Comparison of ENCODE assay signal across 8 cellular contexts in the genomic region with DNA sequence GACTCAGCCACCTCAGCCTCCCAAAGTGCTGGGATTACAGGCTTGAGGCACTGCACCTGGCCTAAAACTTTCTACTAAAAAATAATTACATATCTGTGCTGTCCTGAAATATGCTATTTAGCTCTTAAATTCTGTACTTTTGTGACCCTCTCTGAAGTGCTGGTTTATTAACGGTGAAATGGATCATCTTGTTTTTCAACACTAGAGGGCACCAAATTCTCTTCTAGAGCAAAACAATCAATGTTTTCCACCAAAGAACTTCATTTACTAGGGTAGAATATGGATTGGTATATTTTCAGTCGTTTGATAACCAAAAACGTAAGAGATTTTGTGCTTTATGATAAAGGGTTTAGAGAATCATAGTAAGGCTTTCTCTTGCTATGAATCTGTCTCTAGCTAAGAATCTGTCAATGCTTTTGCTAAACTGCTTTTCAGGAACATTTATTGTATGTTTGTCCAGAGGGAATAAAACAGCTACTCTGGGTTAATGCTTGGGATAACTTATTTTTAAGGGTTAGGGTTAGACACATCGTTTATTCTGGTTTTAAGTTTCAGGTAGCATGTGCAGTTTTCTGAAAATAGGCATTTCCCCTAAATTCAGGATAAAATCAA.
DNase-seq lines count a peak whose midpoint lies in the region; ATAC-seq and TF ChIP-seq lines count a peak whose summit lies in the region.

No MANE protein-coding gene starts in this region.

- H3K4me3 Mint-ChIP-seq in Caco-2 (ENCODE audit: unreplicated experiment): no peak overlapping the region

- H3K9ac ChIP-seq in IMR-90 (ENCODE audit: low read depth, low read length): no peak overlapping the region

- no peak overlapping the region for H2AK9ac ChIP-seq in IMR-90 (replicated peaks; ENCODE audit: low read depth, low read length, poor library complexity)

- no peak overlapping the region for H2AFZ ChIP-seq in IMR-90 (replicated peaks; ENCODE audit: low read length, poor library complexity)

- H4K91ac ChIP-seq in IMR-90 (ENCODE audit: insufficient read depth, low read depth, low read length): no peak overlapping the region

- no peaks in the 10 kb centered on the region for H3K4me1 ChIP-seq in Caco-2
- no peaks in the 10 kb centered on the region for H3K4me1 ChIP-seq in IMR-90 (ENCODE audit: control insufficient read depth, insufficient read depth, low read length)
- no peaks in the 10 kb centered on the region for H3K4me1 ChIP-seq in testis

- intact Hi-C loops in Caco-2 (cut with micrococcal nuclease; ENCODE audit: unreplicated experiment) (loop anchor here (1.0 to 10.0 kb wide), 2 partner anchors 383 to 556 kb away; no protein-coding TSS in a partner anchor), IMR-90 (cut with micrococcal nuclease) (loop anchor here (1.0 kb wide), 1 partner anchor 383 kb away; no protein-coding TSS in a partner anchor), testis (cut with DNase I; ENCODE audit: low total_unique reads) (loop anchor here (10.0 kb wide), 1 partner anchor 386 kb away; no protein-coding TSS in a partner anchor)

- no peaks in the 10 kb centered on the region for H3K9me3 ChIP-seq in Caco-2
- no peaks in the 10 kb centered on the region for H3K9me3 ChIP-seq in IMR-90 (ENCODE audit: control insufficient read depth, insufficient read depth, low read length)
- H3K9me3 ChIP-seq in testis: no peaks in the 10 kb centered on the region

- no peak overlapping the region for H3K56ac ChIP-seq in IMR-90 (ENCODE audit: extremely low read depth, insufficient read depth, low read length)

- no TSS peak for BruUV-seq in Caco-2 (replicated peaks; lab: Mats Ljungman, UMichigan)
- no TSS peak for BruUV-seq in IMR-90 (replicated peaks; lab: Mats Ljungman, UMichigan)

- no peak overlapping the region for H2BK5ac ChIP-seq in IMR-90 (ENCODE audit: low read depth, low read length, poor library complexity, severe bottlenecking)

- no peak overlapping the region for H3K4me2 ChIP-seq in IMR-90 (ENCODE audit: low read depth, low read length)

- no peak overlapping the region for H3K4ac ChIP-seq in IMR-90 (ENCODE audit: low read depth, low read length)

- H2BK15ac ChIP-seq in IMR-90 (ENCODE audit: low read depth, low read length): no peak overlapping the region

- no peak overlapping the region for H2BK120ac ChIP-seq in IMR-90 (ENCODE audit: low read depth, low read length)

- no peak overlapping the region for H3K14ac ChIP-seq in IMR-90 (replicated peaks; ENCODE audit: low read depth, low read length)

- TF ChIP-seq POLR2A in IMR-90 (IDR thresholded peaks at IDR 0.05; ENCODE audit: low read depth, low read length): no peak
- no peak for TF ChIP-seq POLR2A in testis (IDR thresholded peaks at IDR 0.05)

- no peak overlapping the region for H3K27ac ChIP-seq in IMR-90 (ENCODE audit: insufficient read depth, low read length)
- no peak overlapping the region for H3K27ac ChIP-seq in testis

- dilution Hi-C loops in IMR-90 (cut with HindIII; ENCODE audit: low sequenced_read_pairs, unreplicated experiment): loop anchor here (25.0 kb wide), 1 partner anchor 383 kb away; no protein-coding TSS in a partner anchor

- no peaks in the 10 kb centered on the region for H3K9me3 Mint-ChIP-seq in Caco-2 (ENCODE audit: unreplicated experiment)

- H3K27ac Mint-ChIP-seq in Caco-2 (ENCODE audit: unreplicated experiment): no peak overlapping the region

- CTCF ChIA-PET in Caco-2 (lab: Charles Lee) (interaction anchor here (0.6 to 1.3 kb wide), 5 partner anchors 103 to 425 kb away, joined by 3 to 8 read pairs (median 3); no protein-coding TSS in a partner anchor), IMR-90 (lab: Yijun Ruan, JAX) (interaction anchor here (0.9 to 2.4 kb wide), 8 partner anchors 9 to 405 kb away, joined by 4 to 16 read pairs (median 6); no protein-coding TSS in a partner anchor)

- no peak overlapping the region for H4K5ac ChIP-seq in IMR-90 (ENCODE audit: low read depth, low read length)

- no peak overlapping the region for H2BK20ac ChIP-seq in IMR-90 (ENCODE audit: low read depth, low read length)

- WGBS in IMR-90 (ENCODE audit: extremely low coverage in 2 of 2, insufficient read length in 1 of 2), 2 experiments: no CpG with 5 or more reads among the region's 4 CpGs
- 18 to 25% methylated on average over 4 of the region's 4 CpGs for WGBS in testis, 2 donors

- H4K20me1 ChIP-seq in IMR-90 (ENCODE audit: insufficient read depth, low read length): no peaks in the 10 kb centered on the region

- H3K23ac ChIP-seq in IMR-90 (ENCODE audit: low read depth, low read length): no peak overlapping the region

- no peak overlapping the region for H3K18ac ChIP-seq in IMR-90 (ENCODE audit: low read depth, low read length)

- H3K4me3 ChIP-seq in Caco-2 (ENCODE audit: low read depth, low read length) (no peak overlapping the region), IMR-90 (ENCODE audit: insufficient read depth, low read depth, low read length) (no peak overlapping the region), testis (no peak overlapping the region)

- POLR2A ChIA-PET in Caco-2 (lab: Charles Lee): no interaction called here
- POLR2A ChIA-PET in IMR-90 (lab: Charles Lee; ENCODE audit: unreplicated experiment): no interaction called here

- no peaks in the 10 kb centered on the region for H3K79me1 ChIP-seq in IMR-90 (ENCODE audit: low read depth in 1 of 2, low read length in 2 of 2)

- no peaks in the 10 kb centered on the region for H3K27me3 Mint-ChIP-seq in Caco-2 (ENCODE audit: insufficient read depth, unreplicated experiment)

- DNase-seq in Caco-2: peak in 1 of 2 experiments; percentile 26
- DNase-seq in IMR-90: peak; percentile 39
- peak; percentile 36 for DNase-seq in globus pallidus (ENCODE audit: low spot score)
- DNase-seq in testis: no peak
- DNase-seq in omental fat pad (ENCODE audit: low spot score): no peak

- no peaks in the 10 kb centered on the region for H3K9me1 ChIP-seq in IMR-90 (ENCODE audit: insufficient read depth, low read length)

- H4K8ac ChIP-seq in IMR-90 (ENCODE audit: low read depth in 2 of 2, low read length in 2 of 2): no peak overlapping the region

- H3K27me3 ChIP-seq in Caco-2 (replicated peaks; ENCODE audit: control insufficient read depth, insufficient read depth, low read length) (no peaks in the 10 kb centered on the region), IMR-90 (ENCODE audit: control insufficient read depth, insufficient read depth, low read length) (no peaks in the 10 kb centered on the region), testis (no peaks in the 10 kb centered on the region)

- H3K36me3 ChIP-seq in Caco-2 (ENCODE audit: control insufficient read depth, insufficient read depth, low read length): no peaks in the 10 kb centered on the region
- H3K36me3 ChIP-seq in IMR-90 (ENCODE audit: control insufficient read depth, insufficient read depth, low read length): no peaks in the 10 kb centered on the region
- no peaks in the 10 kb centered on the region for H3K36me3 ChIP-seq in testis (ENCODE audit: low read depth, missing control alignments)

- H3K36me3 Mint-ChIP-seq in Caco-2 (ENCODE audit: insufficient read depth, unreplicated experiment): no peaks in the 10 kb centered on the region

- in situ Hi-C loops in IMR-90 (cut with MboI; ENCODE audit: low sequenced_read_pairs): loop anchor here (25.0 kb wide), 1 partner anchor 558 kb away; no protein-coding TSS in a partner anchor

- ATAC-seq in GM19351 (IDR thresholded peaks at IDR 0.05; ENCODE audit: unreplicated experiment) (peak; percentile 70), IMR-90 (ENCODE audit: low read depth) (peak; percentile 48; the same call in 1 of the 2 replicates), SK-N-SH treated with all-trans-retinoic acid at 6 μM for 48 hours (peak; percentile 71), omental fat pad (ENCODE audit: low FRiP score) (no peak), GM19328 (IDR thresholded peaks at IDR 0.05; ENCODE audit: unreplicated experiment) (no peak)

- no peak overlapping the region for H2AK5ac ChIP-seq in IMR-90 (ENCODE audit: low read depth, low read length)

- no peaks in the 10 kb centered on the region for H3K4me1 Mint-ChIP-seq in Caco-2 (ENCODE audit: low read depth, unreplicated experiment)

- peak; percentile 38 to 54 for TF ChIP-seq CTCF in Caco-2 (IDR thresholded peaks at IDR 0.05; ENCODE audit: insufficient read depth in 1 of 2, low read depth in 1 of 2, low read length in 1 of 2, severe bottlenecking in 1 of 2, unreplicated experiment in 1 of 2)
- TF ChIP-seq CTCF in IMR-90 (conservative IDR thresholded peaks at IDR 0.05; ENCODE audit: low read depth, low read length): peak; percentile 62
- peak; percentile 32 to 75 (median 37) for TF ChIP-seq CTCF in testis (IDR thresholded peaks at IDR 0.05)
- TF ChIP-seq CTCF in omental fat pad (IDR thresholded peaks at IDR 0.05): no peak

- TF ChIP-seq RAD21 in IMR-90 (IDR thresholded peaks at IDR 0.05; ENCODE audit: low read length): peak; percentile 51

TF ChIP-seq in IMR-90, 13 proteins besides CTCF, POLR2A, EP300 and RAD21:
- peak; percentile 51 for TF ChIP-seq SMC3 (IDR thresholded peaks at IDR 0.05; ENCODE audit: low read depth, low read length)
- no peak for TF ChIP-seq BHLHE40 (IDR thresholded peaks at IDR 0.05; ENCODE audit: low read depth, low read length)

TF ChIP-seq in SK-N-SH treated with all-trans-retinoic acid at 6 μM for 48 hours, 23 proteins besides CTCF, POLR2A, EP300 and RAD21:
- TF ChIP-seq ZFP30 (CRISPR knock-in tag; IDR thresholded peaks at IDR 0.05) (no peak), ARNTL (CRISPR knock-in tag; IDR thresholded peaks at IDR 0.05; ENCODE audit: borderline replicate concordance, low read depth) (no peak)

Comparison
In these comparisons a context has a peak if more than half of its experiments do, and no peak if none do; other contexts are left out.
1. DNase-seq: peak in IMR-90 (single experiment) and globus pallidus (single experiment); none in testis (single experiment) and omental fat pad (single experiment).
2. CTCF ChIP-seq: peak in Caco-2 (2 of 2), IMR-90 (single experiment) and testis (3 of 3); none in omental fat pad (0 of 3).
3. ATAC-seq: peak in GM19351 (single experiment), IMR-90 (single experiment) and SK-N-SH treated with all-trans-retinoic acid at 6 μM for 48 hours (single experiment); none in omental fat pad (single experiment) and GM19328 (single experiment).